In genomic region chr7:69365588-69366241, GRCh38 we compare ENCODE assay signal across 15 cellular contexts.
A peak's percentile ranks its signal among the peaks of the same experiment; 100 is the strongest.
DNase-seq lines count a peak whose midpoint lies in the region; ATAC-seq, FAIRE-seq and TF ChIP-seq lines count a peak whose summit lies in the region.
"Had no signal": no experiment of that assay in that cellular context is flagged by ENCODE, and none has a peak within 500 bp of the region (broad histone marks: within the 10 kb centered on the region; RNA-seq: fewer than 3 reads in every experiment).

No MANE protein-coding gene starts in this region.

- DNase-seq in AG10803 (ENCODE audit: low read depth) (peak; percentile 88), M059J (ENCODE audit: low read depth) (peak; percentile 50), RCC 7860 (ENCODE audit: low spot score) (peak; percentile 45), left kidney (ENCODE audit: low read depth, low spot score) (peak; percentile 86), GM19239 (ENCODE audit: insufficient read length, low spot score) (no peak), NCI-H446 (lab: John Stamatoyannopoulos, UW) (no peak), NCI-H82 treated with DMSO at 0.1 percent for 48 hours (lab: John Stamatoyannopoulos, UW; ENCODE audit: unreplicated experiment) (no peak)
- no peak for DNase-seq in stimulated activated naive B cell treated with anti-CD40 and anti-IgM and Interleukin-4, amounts not matched to agents 10 μg/mL and 1 μg/mL and 100 μg/mL, for 72 hours
- DNase-seq: activated T-cell treated with anti-CD3 and anti-CD28 coated beads for 4 hours; amygdala; hypothalamus; stimulated activated CD4-positive, alpha-beta T cell treated with anti-CD3 and anti-CD28 coated beads, Interleukin-2, amount 100 ng/mL, for 24 hours; WERI-Rb-1 had no signal

- no peak for FAIRE-seq in RCC 7860 (lab: Jason Lieb, UNC)
- no peak for FAIRE-seq in GM19239 (lab: Jason Lieb, UNC)

- H3K27me3 Mint-ChIP-seq in stimulated activated naive B cell treated with anti-CD40 and anti-IgM and Interleukin-4, amounts not matched to agents 10 μg/mL and 1 μg/mL and 100 μg/mL, for 72 hours: no peaks in the 10 kb centered on the region

- no peak overlapping the region for H3K27ac Mint-ChIP-seq in stimulated activated naive B cell treated with anti-CD40 and anti-IgM and Interleukin-4, amounts not matched to agents 10 μg/mL and 1 μg/mL and 100 μg/mL, for 72 hours
- H3K27ac Mint-ChIP-seq: stimulated activated effector memory CD8-positive, alpha-beta T cell treated with anti-CD3 and anti-CD28 coated beads, Interleukin-12 subunit alpha, Interleukin-12 subunit beta, amount 100 ng/mL, for 72 hours had no signal

- no peaks in the 10 kb centered on the region for H3K9me3 Mint-ChIP-seq in stimulated activated naive B cell treated with anti-CD40 and anti-IgM and Interleukin-4, amounts not matched to agents 10 μg/mL and 1 μg/mL and 100 μg/mL, for 72 hours
- H3K9me3 Mint-ChIP-seq: stimulated activated effector memory CD8-positive, alpha-beta T cell treated with anti-CD3 and anti-CD28 coated beads, Interleukin-12 subunit alpha, Interleukin-12 subunit beta, amount 100 ng/mL, for 72 hours had no signal

- TF ChIP-seq CTCF in AG10803 (conservative IDR thresholded peaks at IDR 0.05; ENCODE audit: low read length): no peak

- no peak overlapping the region for H3K4me3 Mint-ChIP-seq in stimulated activated naive B cell treated with anti-CD40 and anti-IgM and Interleukin-4, amounts not matched to agents 10 μg/mL and 1 μg/mL and 100 μg/mL, for 72 hours
- H3K4me3 Mint-ChIP-seq: stimulated activated effector memory CD8-positive, alpha-beta T cell treated with anti-CD3 and anti-CD28 coated beads, Interleukin-12 subunit alpha, Interleukin-12 subunit beta, amount 100 ng/mL, for 72 hours had no signal

- ATAC-seq in stimulated activated naive B cell treated with anti-CD40 and anti-IgM and Interleukin-4, amounts not matched to agents 10 μg/mL and 1 μg/mL and 100 μg/mL, for 72 hours (replicated peaks): no peak
- ATAC-seq: stimulated activated effector memory CD8-positive, alpha-beta T cell treated with anti-CD3 and anti-CD28 coated beads, Interleukin-12 subunit alpha, Interleukin-12 subunit beta, amount 100 ng/mL, for 72 hours had no signal

- H3K36me3 Mint-ChIP-seq in stimulated activated naive B cell treated with anti-CD40 and anti-IgM and Interleukin-4, amounts not matched to agents 10 μg/mL and 1 μg/mL and 100 μg/mL, for 72 hours: no peaks in the 10 kb centered on the region
- H3K36me3 Mint-ChIP-seq: stimulated activated effector memory CD8-positive, alpha-beta T cell treated with anti-CD3 and anti-CD28 coated beads, Interleukin-12 subunit alpha, Interleukin-12 subunit beta, amount 100 ng/mL, for 72 hours had no signal

- no peaks in the 10 kb centered on the region for H3K4me1 Mint-ChIP-seq in stimulated activated naive B cell treated with anti-CD40 and anti-IgM and Interleukin-4, amounts not matched to agents 10 μg/mL and 1 μg/mL and 100 μg/mL, for 72 hours
- H3K4me1 Mint-ChIP-seq: stimulated activated effector memory CD8-positive, alpha-beta T cell treated with anti-CD3 and anti-CD28 coated beads, Interleukin-12 subunit alpha, Interleukin-12 subunit beta, amount 100 ng/mL, for 72 hours had no signal

- H3K4me3 ChIP-seq in AG10803 (ENCODE audit: low read length): peak overlapping the region; percentile 40
- H3K4me3 ChIP-seq: BLaER1 had no signal

Comparison
In these comparisons a context has a peak if more than half of its experiments do, and no peak if none do; other contexts are left out.
1. DNase-seq: peak in AG10803 (single experiment), M059J (single experiment), RCC 7860 (single experiment) and left kidney (single experiment); none in GM19239 (single experiment), NCI-H446 (0 of 2), NCI-H82 treated with DMSO at 0.1 percent for 48 hours (single experiment) and stimulated activated naive B cell treated with anti-CD40 and anti-IgM and Interleukin-4, amounts not matched to agents 10 μg/mL and 1 μg/mL and 100 μg/mL, for 72 hours (single experiment).